In the genomic region with DNA sequence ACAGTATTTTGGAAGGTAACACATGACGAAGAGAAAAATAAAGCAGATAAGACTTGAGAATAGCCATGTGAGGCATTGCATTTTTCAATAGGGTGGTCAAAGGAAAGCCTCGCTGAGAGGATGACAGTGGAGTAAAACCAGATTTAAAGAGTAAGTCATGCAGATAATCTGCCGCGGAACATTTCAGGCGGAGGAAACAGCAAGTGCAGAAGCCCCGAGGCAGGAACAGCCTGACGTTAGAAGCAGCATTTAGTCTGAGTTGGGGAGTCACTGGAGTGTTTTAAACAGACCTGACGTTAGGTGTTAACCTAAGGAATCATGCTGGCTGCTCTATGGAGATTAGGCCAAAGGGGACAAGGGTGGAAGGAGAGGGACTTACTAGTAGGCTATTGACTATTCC, we compare ENCODE assay signal across 20 cellular contexts.
"Had no signal": no experiment of that assay in that cellular context is flagged by ENCODE, and none has a peak within 500 bp of the region (broad histone marks: within the 10 kb centered on the region; RNA-seq: fewer than 3 reads in every experiment).

No MANE protein-coding gene starts in this region.

- H3K27ac Mint-ChIP-seq: dendritic cell treated with granulocyte-macrophage colony-stimulating factor and Interleukin-4, amounts not matched to agents 40 ng/mL and 50 ng/mL, for 4 days; stimulated activated effector memory CD8-positive, alpha-beta T cell treated with anti-CD3 and anti-CD28 coated beads, Interleukin-12 subunit alpha, Interleukin-12 subunit beta, amount 100 ng/mL, for 72 hours; T-helper 1 cell treated with Interleukin-12 subunit alpha and Interleukin-12 subunit beta and Interleukin-4 antibody, amounts not matched to agents 30 μg/mL and 1 μg/mL, for 36 hours had no signal

- H3K9me3 ChIP-seq: adrenal gland, gastrocnemius medialis, pancreas, sigmoid colon, thoracic aorta had no signal

- ATAC-seq: activated naive CD4-positive, alpha-beta T cell treated with anti-CD3 and anti-CD28 coated beads, Interleukin-2, amount 50 U/mL, for 72 hours; esophagus mucosa; gastrocnemius medialis; left ventricle myocardium superior; naive thymus-derived CD4-positive, alpha-beta T cell; pancreas; stimulated activated effector memory CD8-positive, alpha-beta T cell treated with anti-CD3 and anti-CD28 coated beads, Interleukin-12 subunit alpha, Interleukin-12 subunit beta, amount 100 ng/mL, for 72 hours had no signal

- H3K4me3 ChIP-seq: adrenal gland, cardiac muscle cell, gastrocnemius medialis, pancreas, sigmoid colon, thoracic aorta had no signal

- H3K4me3 Mint-ChIP-seq: dendritic cell treated with granulocyte-macrophage colony-stimulating factor and Interleukin-4, amounts not matched to agents 40 ng/mL and 50 ng/mL, for 4 days; naive thymus-derived CD4-positive, alpha-beta T cell; stimulated activated effector memory CD8-positive, alpha-beta T cell treated with anti-CD3 and anti-CD28 coated beads, Interleukin-12 subunit alpha, Interleukin-12 subunit beta, amount 100 ng/mL, for 72 hours; T-helper 1 cell treated with Interleukin-12 subunit alpha and Interleukin-12 subunit beta and Interleukin-4 antibody, amounts not matched to agents 30 μg/mL and 1 μg/mL, for 36 hours had no signal

- H3K9me3 Mint-ChIP-seq: activated naive CD4-positive, alpha-beta T cell treated with anti-CD3 and anti-CD28 coated beads, Interleukin-2, amount 50 U/mL, for 72 hours; dendritic cell treated with granulocyte-macrophage colony-stimulating factor and Interleukin-4, amounts not matched to agents 40 ng/mL and 50 ng/mL, for 4 days; naive thymus-derived CD4-positive, alpha-beta T cell; stimulated activated effector memory CD8-positive, alpha-beta T cell treated with anti-CD3 and anti-CD28 coated beads, Interleukin-12 subunit alpha, Interleukin-12 subunit beta, amount 100 ng/mL, for 72 hours; T-helper 1 cell treated with Interleukin-12 subunit alpha and Interleukin-12 subunit beta and Interleukin-4 antibody, amounts not matched to agents 30 μg/mL and 1 μg/mL, for 36 hours had no signal

- H3K4me1 ChIP-seq: pancreas, sigmoid colon had no signal

- DNase-seq: activated CD4-positive, alpha-beta T cell treated with anti-CD3 and anti-CD28 coated beads for 1 hour; activated gamma-delta T cell treated with Interleukin-2 at 50 U/mL for 16 hours; effector CD8-positive, alpha-beta T cell; gastrocnemius medialis; head of caudate nucleus; kidney glomerular epithelial cell; left ventricle myocardium superior; mesenchymal stem cell; naive thymus-derived CD4-positive, alpha-beta T cell; pancreas; sigmoid colon; stimulated activated CD4-positive, alpha-beta T cell treated with anti-CD3 and anti-CD28 coated beads, Interleukin-4, amount 100 ng/mL, for 24 hours had no signal

- H3K27me3 ChIP-seq: adrenal gland, cardiac muscle cell, gastrocnemius medialis, pancreas, sigmoid colon had no signal

- H3K27ac ChIP-seq: adrenal gland, cardiac muscle cell, gastrocnemius medialis, pancreas, sigmoid colon, thoracic aorta had no signal

- H3K36me3 ChIP-seq: cardiac muscle cell, gastrocnemius medialis had no signal

- H3K27me3 Mint-ChIP-seq: dendritic cell treated with granulocyte-macrophage colony-stimulating factor and Interleukin-4, amounts not matched to agents 40 ng/mL and 50 ng/mL, for 4 days; naive thymus-derived CD4-positive, alpha-beta T cell had no signal
